8 cellular contexts compared by ENCODE assay signal in the genomic region with DNA sequence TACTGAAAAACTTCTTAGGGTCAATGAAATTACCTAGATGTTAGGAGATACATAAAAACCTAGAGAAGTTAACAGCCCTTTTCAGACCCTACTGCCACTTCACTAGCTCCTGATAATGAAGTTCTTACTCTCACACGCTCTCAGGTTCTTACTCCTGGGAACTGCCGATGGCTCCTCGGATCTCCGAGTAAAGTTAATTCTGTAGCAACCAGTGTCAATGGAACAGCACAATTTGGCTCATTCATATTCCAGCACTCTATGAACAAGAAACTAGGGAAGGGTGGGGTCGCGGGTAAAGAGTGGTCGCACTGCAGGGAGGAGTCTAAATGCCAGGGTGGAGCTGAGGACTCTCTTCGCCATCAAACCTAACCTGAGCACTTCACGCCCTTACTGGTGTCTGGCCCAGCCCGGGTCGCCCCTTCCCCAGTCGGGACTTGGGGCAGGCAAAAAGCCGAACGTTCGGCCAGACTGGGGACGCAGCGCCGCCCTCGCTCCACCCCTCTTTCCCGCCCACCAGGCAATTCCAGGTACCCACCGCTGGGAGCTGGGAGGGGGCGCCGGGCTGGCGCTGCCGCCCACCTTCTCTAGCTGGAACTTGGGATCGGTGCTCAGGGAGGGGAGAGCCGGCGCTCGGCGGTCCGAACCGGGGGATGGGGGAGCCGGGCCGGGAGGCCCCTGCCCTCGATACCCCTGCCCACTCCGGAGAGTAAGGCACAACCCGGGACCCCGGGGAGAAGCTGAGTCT. TPM values are rescaled to one million over a fixed set of nuclear protein-coding genes. Genes with fewer than 3 reads are reported as not detected.
DNase-seq lines count a peak whose midpoint lies in the region; ATAC-seq and TF ChIP-seq lines count a peak whose summit lies in the region.

No MANE protein-coding gene starts in this region.

- CTCF ChIA-PET in SK-N-SH (lab: Yijun Ruan, JAX) = interaction anchor here (0.8 to 2.3 kb wide), 7 partner anchors 12 to 318 kb away, joined by 3 to 7 read pairs (median 4); a partner anchor contains a TSS

- H3K27me3 ChIP-seq in SK-N-SH (ENCODE audit: insufficient read depth) = no peaks in the 10 kb centered on the region

- H3K36me3 ChIP-seq in SK-N-SH (replicated peaks in 1 of 2; ENCODE audit: control insufficient read depth in 1 of 2, insufficient read depth in 2 of 2, low read length in 1 of 2) = peaks cover 0 to 22% of the 10 kb centered on the region in 2 experiments

- H3K4me3 ChIP-seq in Jurkat, Clone E6-1 (ENCODE audit: low read length) = peak overlapping the region; percentile 84
- peak overlapping the region; percentile 86 to 99 for H3K4me3 ChIP-seq in SK-N-SH (ENCODE audit: low read depth in 2 of 2, low read length in 1 of 2)

- peak; percentile 65 for ATAC-seq in GM21737 (IDR thresholded peaks at IDR 0.05; ENCODE audit: unreplicated experiment)

- H2AFZ ChIP-seq in SK-N-SH (ENCODE audit: low read depth) = peak overlapping the region; percentile 89

- TF ChIP-seq EP300 in SK-N-SH (IDR thresholded peaks at IDR 0.05; ENCODE audit: borderline replicate concordance in 1 of 2, low read depth in 1 of 2, low read length in 1 of 2) = no peak

- H3K9me3 ChIP-seq in SK-N-SH = 0 out of 2 replicates have a peak, but pooled peaks cover 7% of the 10 kb centered on the region

- H3K27ac ChIP-seq in SK-N-SH (ENCODE audit: low read depth in 2 of 2, low read length in 1 of 2) = peak overlapping the region; percentile 94 to 95

- no peak for TF ChIP-seq RAD21 in SK-N-SH (IDR thresholded peaks at IDR 0.05; ENCODE audit: low read length)

- H3F3A ChIP-seq in SK-N-SH (replicated peaks; ENCODE audit: insufficient read depth) = peaks cover 18% of the 10 kb centered on the region

- H3K79me2 ChIP-seq in SK-N-SH (ENCODE audit: insufficient read depth) = peaks cover 55% of the 10 kb centered on the region

- POLR2A ChIA-PET in SK-N-SH (lab: Yijun Ruan, JAX) = interaction anchor here (0.8 to 1.8 kb wide), 3 partner anchors 23 to 96 kb away, joined by 3 to 8 read pairs (median 4); a partner anchor contains a TSS

- DNase-seq in GM04503 (ENCODE audit: low read depth) (peak; percentile 34), SK-N-SH (peak; percentile 84), amygdala (lab: John Stamatoyannopoulos, UW) (peak in 38 of 56 donors; percentile 3 to 70 (median 36)), hepatic stellate cell (ENCODE audit: low spot score) (peak; percentile 50), putamen (ENCODE audit: low spot score) (peak; percentile 22), cortex of kidney (lab: John Stamatoyannopoulos, UW) (no peak)
- peak; percentile 44 for DNase-seq in Jurkat, Clone E6-1 (ENCODE audit: low read depth, low spot score)

- peak; percentile 47 for TF ChIP-seq CTCF in SK-N-SH (IDR thresholded peaks at IDR 0.05)

- H4K20me1 ChIP-seq in SK-N-SH (ENCODE audit: insufficient read depth) = no peaks in the 10 kb centered on the region

- 3% methylated on average over 13 of the region's 38 CpGs for WGBS in SK-N-SH (ENCODE audit: low lambda C conversion rate)

- peak overlapping the region; percentile 89 for H3K4me2 ChIP-seq in SK-N-SH

- H3K9ac ChIP-seq in SK-N-SH = peak overlapping the region; percentile 94

- H3K9me2 ChIP-seq in SK-N-SH = no peaks in the 10 kb centered on the region

- peaks cover 0 to 7% of the 10 kb centered on the region in 2 experiments; a peak in 2 of 4 replicates for H3K4me1 ChIP-seq in SK-N-SH (ENCODE audit: control insufficient read depth in 1 of 2, insufficient read depth in 2 of 2, low read depth in 1 of 2, low read length in 1 of 2)

TF ChIP-seq in SK-N-SH, 30 proteins besides CTCF, POLR2A, EP300 and RAD21 (continues in another document):
- TF ChIP-seq TAF1 (IDR thresholded peaks at IDR 0.05; ENCODE audit: borderline replicate concordance, low read depth, low read length) (no peak), FOXM1 (IDR thresholded peaks at IDR 0.05; ENCODE audit: low read depth) (no peak), NRF1 (IDR thresholded peaks at IDR 0.05; ENCODE audit: low read depth, low read length) (no peak), ELF1 (IDR thresholded peaks at IDR 0.05) (no peak), GATA2 (CRISPR knock-in tag; IDR thresholded peaks at IDR 0.05) (no peak), EZH2phosphoT487 (IDR thresholded peaks at IDR 0.05; ENCODE audit: borderline replicate concordance, low read depth) (no peak), SIN3A (IDR thresholded peaks at IDR 0.05; ENCODE audit: borderline replicate concordance, low read depth, low read length) (0 out of 2 replicates have a peak, but pooled peaks have one; percentile 24), CHD2 (IDR thresholded peaks at IDR 0.05; ENCODE audit: low read length, partially characterized antibody) (no peak), MEF2A (IDR thresholded peaks at IDR 0.05; ENCODE audit: borderline replicate concordance, low read depth) (no peak), POLR2AphosphoS5 (IDR thresholded peaks at IDR 0.05; ENCODE audit: low read depth, low read length) (0 out of 2 replicates have a peak, but pooled peaks have one; percentile 8), TEAD4 (IDR thresholded peaks at IDR 0.05; ENCODE audit: borderline replicate concordance, insufficient read depth) (no peak), NFIC (IDR thresholded peaks at IDR 0.05; ENCODE audit: borderline replicate concordance) (no peak), YY1 (IDR thresholded peaks at IDR 0.05; ENCODE audit: low read depth) (no peak), JUND (IDR thresholded peaks at IDR 0.05) (no peak), FOXJ3 (CRISPR knock-in tag; IDR thresholded peaks at IDR 0.05) (no peak), MXI1 (IDR thresholded peaks at IDR 0.05; ENCODE audit: low read depth, low read length) (no peak; the same call in 1 of the 2 replicates), RFX5 (IDR thresholded peaks at IDR 0.05; ENCODE audit: low read length) (no peak), GABPA (IDR thresholded peaks at IDR 0.05; ENCODE audit: low read depth) (no peak)
- TF ChIP-seq, protein P1, sequence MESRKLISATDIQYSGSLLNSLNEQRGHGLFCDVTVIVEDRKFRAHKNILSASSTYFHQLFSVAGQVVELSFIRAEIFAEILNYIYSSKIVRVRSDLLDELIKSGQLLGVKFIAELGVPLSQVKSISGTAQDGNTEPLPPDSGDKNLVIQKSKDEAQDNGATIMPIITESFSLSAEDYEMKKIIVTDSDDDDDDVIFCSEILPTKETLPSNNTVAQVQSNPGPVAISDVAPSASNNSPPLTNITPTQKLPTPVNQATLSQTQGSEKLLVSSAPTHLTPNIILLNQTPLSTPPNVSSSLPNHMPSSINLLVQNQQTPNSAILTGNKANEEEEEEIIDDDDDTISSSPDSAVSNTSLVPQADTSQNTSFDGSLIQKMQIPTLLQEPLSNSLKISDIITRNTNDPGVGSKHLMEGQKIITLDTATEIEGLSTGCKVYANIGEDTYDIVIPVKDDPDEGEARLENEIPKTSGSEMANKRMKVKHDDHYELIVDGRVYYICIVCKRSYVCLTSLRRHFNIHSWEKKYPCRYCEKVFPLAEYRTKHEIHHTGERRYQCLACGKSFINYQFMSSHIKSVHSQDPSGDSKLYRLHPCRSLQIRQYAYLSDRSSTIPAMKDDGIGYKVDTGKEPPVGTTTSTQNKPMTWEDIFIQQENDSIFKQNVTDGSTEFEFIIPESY (IDR thresholded peaks at IDR 0.05; ENCODE audit: borderline replicate concordance, low read depth) = no peak
- TF ChIP-seq, protein P2, sequence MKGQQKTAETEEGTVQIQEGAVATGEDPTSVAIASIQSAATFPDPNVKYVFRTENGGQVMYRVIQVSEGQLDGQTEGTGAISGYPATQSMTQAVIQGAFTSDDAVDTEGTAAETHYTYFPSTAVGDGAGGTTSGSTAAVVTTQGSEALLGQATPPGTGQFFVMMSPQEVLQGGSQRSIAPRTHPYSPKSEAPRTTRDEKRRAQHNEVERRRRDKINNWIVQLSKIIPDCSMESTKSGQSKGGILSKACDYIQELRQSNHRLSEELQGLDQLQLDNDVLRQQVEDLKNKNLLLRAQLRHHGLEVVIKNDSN (IDR thresholded peaks at IDR 0.05; ENCODE audit: borderline replicate concordance, low read depth) = no peak
- TF ChIP-seq, protein P3, sequence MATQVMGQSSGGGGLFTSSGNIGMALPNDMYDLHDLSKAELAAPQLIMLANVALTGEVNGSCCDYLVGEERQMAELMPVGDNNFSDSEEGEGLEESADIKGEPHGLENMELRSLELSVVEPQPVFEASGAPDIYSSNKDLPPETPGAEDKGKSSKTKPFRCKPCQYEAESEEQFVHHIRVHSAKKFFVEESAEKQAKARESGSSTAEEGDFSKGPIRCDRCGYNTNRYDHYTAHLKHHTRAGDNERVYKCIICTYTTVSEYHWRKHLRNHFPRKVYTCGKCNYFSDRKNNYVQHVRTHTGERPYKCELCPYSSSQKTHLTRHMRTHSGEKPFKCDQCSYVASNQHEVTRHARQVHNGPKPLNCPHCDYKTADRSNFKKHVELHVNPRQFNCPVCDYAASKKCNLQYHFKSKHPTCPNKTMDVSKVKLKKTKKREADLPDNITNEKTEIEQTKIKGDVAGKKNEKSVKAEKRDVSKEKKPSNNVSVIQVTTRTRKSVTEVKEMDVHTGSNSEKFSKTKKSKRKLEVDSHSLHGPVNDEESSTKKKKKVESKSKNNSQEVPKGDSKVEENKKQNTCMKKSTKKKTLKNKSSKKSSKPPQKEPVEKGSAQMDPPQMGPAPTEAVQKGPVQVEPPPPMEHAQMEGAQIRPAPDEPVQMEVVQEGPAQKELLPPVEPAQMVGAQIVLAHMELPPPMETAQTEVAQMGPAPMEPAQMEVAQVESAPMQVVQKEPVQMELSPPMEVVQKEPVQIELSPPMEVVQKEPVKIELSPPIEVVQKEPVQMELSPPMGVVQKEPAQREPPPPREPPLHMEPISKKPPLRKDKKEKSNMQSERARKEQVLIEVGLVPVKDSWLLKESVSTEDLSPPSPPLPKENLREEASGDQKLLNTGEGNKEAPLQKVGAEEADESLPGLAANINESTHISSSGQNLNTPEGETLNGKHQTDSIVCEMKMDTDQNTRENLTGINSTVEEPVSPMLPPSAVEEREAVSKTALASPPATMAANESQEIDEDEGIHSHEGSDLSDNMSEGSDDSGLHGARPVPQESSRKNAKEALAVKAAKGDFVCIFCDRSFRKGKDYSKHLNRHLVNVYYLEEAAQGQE (IDR thresholded peaks at IDR 0.05; ENCODE audit: low read depth, low read length) = no peak

RNA-seq across cellular contexts. Expression of a gene that starts 0.7 kb away (rescaled TPM):
- polyA plus RNA-seq in Jurkat, Clone E6-1 (2012; ENCODE audit: insufficient read depth, insufficient read length) = 6.4 TPM
- 6.6 and 11.3 TPM in 2 replicates for polyA plus RNA-seq in SK-N-SH (2012; rRNA removed)
- polyA plus RNA-seq in SK-N-SH (2012; cell fraction: cytosol; rRNA removed) = 14.7 and 19.5 TPM in 2 replicates
- polyA plus RNA-seq in SK-N-SH (2012; cell fraction: nucleus; rRNA removed) = 4.3 and 8.9 TPM in 2 replicates

RNA-seq across cellular contexts. Expression of a gene that starts 49.2 kb away (rescaled TPM):
- polyA plus RNA-seq in Jurkat, Clone E6-1 (2012; ENCODE audit: insufficient read depth, insufficient read length) = 10.4 TPM
- polyA plus RNA-seq in SK-N-SH (2012; rRNA removed) = 5.3 and 7.7 TPM in 2 replicates
- polyA plus RNA-seq in SK-N-SH (2012; cell fraction: cytosol; rRNA removed) = 9.7 and 11.3 TPM in 2 replicates
- 2.6 and 4.6 TPM in 2 replicates for polyA plus RNA-seq in SK-N-SH (2012; cell fraction: nucleus; rRNA removed)
